Comparison of ENCODE assay signal across 18 cellular contexts in genomic region chr3:69871256-69871655, GRCh38.
DNase-seq lines count a peak whose midpoint lies in the region; ATAC-seq, FAIRE-seq and TF ChIP-seq lines count a peak whose summit lies in the region.
"Had no signal": no experiment of that assay in that cellular context is flagged by ENCODE, and none has a peak within 500 bp of the region (broad histone marks: within the 10 kb centered on the region; RNA-seq: fewer than 3 reads in every experiment).

No MANE protein-coding gene starts in this region.

- no peak for TF ChIP-seq CTCF in kidney (IDR thresholded peaks at IDR 0.05; ENCODE audit: borderline replicate concordance, extremely low read depth, insufficient read depth)
- no peak for TF ChIP-seq CTCF in gastrocnemius medialis (IDR thresholded peaks at IDR 0.05 in 4 of 5, conservative IDR thresholded peaks at IDR 0.05 in 1 of 5)
- TF ChIP-seq CTCF in transverse colon (IDR thresholded peaks at IDR 0.05): no peak

- H3K36me3 ChIP-seq in kidney (ENCODE audit: control insufficient read depth in 1 of 2, insufficient read depth in 2 of 2, low read length in 2 of 2) (no peaks in the 10 kb centered on the region), gastrocnemius medialis (no peaks in the 10 kb centered on the region), transverse colon (no peaks in the 10 kb centered on the region)
- H3K36me3 ChIP-seq: BLaER1 treated with 17β-estradiol and CSF1 and Interleukin-3, amounts not matched to agents 10 nM and 100 nM had no signal

- WGBS in transverse colon (ENCODE audit: low coverage in 1 of 2), 2 donors: 52 to 54% methylated on average over 2 of the region's 2 CpGs

- peaks cover 11 to 21% of the 10 kb centered on the region in 2 donors for H3K4me1 ChIP-seq in kidney (ENCODE audit: control insufficient read depth in 1 of 2, insufficient read depth in 1 of 2, low read depth in 1 of 2, low read length in 2 of 2)
- H3K4me1 ChIP-seq in gastrocnemius medialis: peaks cover 47 to 55% of the 10 kb centered on the region in 2 donors
- peaks cover 0 to 7% (median 2%) of the 10 kb centered on the region in 4 donors for H3K4me1 ChIP-seq in transverse colon

- H3K27me3 ChIP-seq in gastrocnemius medialis: no peaks in the 10 kb centered on the region
- no peaks in the 10 kb centered on the region for H3K27me3 ChIP-seq in transverse colon
- H3K27me3 ChIP-seq: BLaER1 treated with 17β-estradiol and CSF1 and Interleukin-3, amounts not matched to agents 10 nM and 100 nM had no signal

- TF ChIP-seq POLR2A in gastrocnemius medialis (IDR thresholded peaks at IDR 0.05) (no peak), transverse colon (IDR thresholded peaks at IDR 0.05) (no peak)

- H3K4me3 ChIP-seq in kidney (ENCODE audit: low read length in 2 of 2): no peak overlapping the region
- no peak overlapping the region for H3K4me3 ChIP-seq in gastrocnemius medialis
- H3K4me3 ChIP-seq in transverse colon: no peak overlapping the region
- H3K4me3 ChIP-seq: BLaER1 treated with 17β-estradiol and CSF1 and Interleukin-3, amounts not matched to agents 10 nM and 100 nM; GM23248 had no signal

- in situ Hi-C loops in gastrocnemius medialis (cut with MboI; ENCODE audit: low sequenced_read_pairs in 4 of 4): no loop called here
- in situ Hi-C loops in transverse colon (cut with MboI; ENCODE audit: low pct_ligation_motif_present in 1 of 4, low pct_unique_long_range_greater_than_20kb in 1 of 4, low sequenced_read_pairs in 3 of 4): no loop called here

- peak; percentile 4 for DNase-seq in DMS53 (lab: John Stamatoyannopoulos, UW)
- DNase-seq in DMS53 treated with DMSO at 0.1 percent for 48 hours (lab: John Stamatoyannopoulos, UW; ENCODE audit: unreplicated experiment): no peak
- DNase-seq in M059J (ENCODE audit: low read depth): peak; percentile 43
- no peak for DNase-seq in kidney
- DNase-seq in gastrocnemius medialis: peak; percentile 61 to 79
- DNase-seq in transverse colon: no peak
- no peak for DNase-seq in foreskin melanocyte
- no peak for DNase-seq in stimulated activated CD8-positive, alpha-beta memory T cell treated with anti-CD3 and anti-CD28 coated beads, Interleukin-4, amount 100 ng/mL, for 48 hours
- DNase-seq: GM23248, NCI-H1048, NCI-H2107, NCI-H82, SHP77 had no signal

- intact Hi-C loops in kidney (cut with DNase I): no loop called here
- intact Hi-C loops in gastrocnemius medialis (cut with DNase I; ENCODE audit: low total_unique reads): loop anchor here (5.0 to 10.0 kb wide), 3 partner anchors 79 to 746 kb away; partner anchors contain the start of gene LMOD3
- intact Hi-C loops in transverse colon (cut with DNase I; ENCODE audit: low total_unique reads): no loop called here

- no peak overlapping the region for H3K9ac ChIP-seq in kidney (ENCODE audit: low read length in 2 of 2)
- H3K9ac ChIP-seq: BLaER1 treated with 17β-estradiol and CSF1 and Interleukin-3, amounts not matched to agents 10 nM and 100 nM; GM23248 had no signal

- TF ChIP-seq EP300 in transverse colon (IDR thresholded peaks at IDR 0.05; ENCODE audit: low read depth): no peak

- FAIRE-seq in kidney (lab: Jason Lieb, UNC): no peak
- FAIRE-seq: GM12892, GM19239 had no signal

- ATAC-seq in gastrocnemius medialis: peak; percentile 96 to 98
- ATAC-seq: Panc1 had no signal

- H3K27ac ChIP-seq in kidney (ENCODE audit: low read depth in 2 of 2, low read length in 2 of 2): peak overlapping the region; percentile 18 to 33
- H3K27ac ChIP-seq in gastrocnemius medialis: peak overlapping the region; percentile 67 to 87 (median 82)
- no peak overlapping the region for H3K27ac ChIP-seq in transverse colon
- H3K27ac ChIP-seq: 22Rv1; BLaER1 treated with 17β-estradiol and CSF1 and Interleukin-3, amounts not matched to agents 10 nM and 100 nM; GM23248 had no signal

- no peaks in the 10 kb centered on the region for H3K9me3 ChIP-seq in kidney (ENCODE audit: control insufficient read depth in 1 of 2, low read length in 2 of 2)
- no peaks in the 10 kb centered on the region for H3K9me3 ChIP-seq in gastrocnemius medialis
- H3K9me3 ChIP-seq in transverse colon: no peaks in the 10 kb centered on the region
- H3K9me3 ChIP-seq: BLaER1 treated with 17β-estradiol and CSF1 and Interleukin-3, amounts not matched to agents 10 nM and 100 nM had no signal

Comparison
In these comparisons a context has a peak if more than half of its experiments do, and no peak if none do; other contexts are left out.
1. DNase-seq: peak in DMS53 (single experiment), M059J (single experiment) and gastrocnemius medialis (2 of 2); none in DMS53 treated with DMSO at 0.1 percent for 48 hours (single experiment), kidney (single experiment), transverse colon (single experiment), foreskin melanocyte (single experiment) and stimulated activated CD8-positive, alpha-beta memory T cell treated with anti-CD3 and anti-CD28 coated beads, Interleukin-4, amount 100 ng/mL, for 48 hours (single experiment).
2. H3K27ac ChIP-seq: peak in kidney (2 of 2) and gastrocnemius medialis (4 of 4); none in transverse colon (0 of 4).